In the genomic region with DNA sequence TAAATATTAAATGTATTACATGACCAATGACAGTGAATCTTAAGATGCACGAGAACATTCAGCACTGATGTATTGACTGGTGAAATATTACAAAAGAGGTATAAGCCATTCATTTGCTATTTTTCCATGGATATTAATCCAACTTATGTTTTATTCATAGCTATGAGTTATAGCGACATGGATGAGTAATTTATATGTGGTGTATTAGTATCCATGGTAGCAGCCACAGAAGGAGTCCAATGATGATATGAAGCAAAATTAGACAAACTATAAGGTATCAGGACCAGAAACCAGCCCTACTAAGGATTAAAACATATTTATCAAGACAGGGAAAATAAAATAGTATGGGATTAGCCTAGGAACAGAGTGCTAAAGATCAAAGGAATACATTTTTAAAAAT, we compare ENCODE assay signal across 22 cellular contexts. TPM values are rescaled to one million over a fixed set of nuclear protein-coding genes. Genes with fewer than 3 reads are reported as not detected.
A peak's percentile ranks its signal among the peaks of the same experiment; 100 is the strongest.
DNase-seq lines count a peak whose midpoint lies in the region; ATAC-seq, FAIRE-seq and TF ChIP-seq lines count a peak whose summit lies in the region.
"Had no signal": no experiment of that assay in that cellular context is flagged by ENCODE, and none has a peak within 500 bp of the region (broad histone marks: within the 10 kb centered on the region; RNA-seq: fewer than 3 reads in every experiment).

No MANE protein-coding gene starts in this region.

- H3K4me1 ChIP-seq in astrocyte (ENCODE audit: insufficient read depth, low read length) (peaks cover 3% of the 10 kb centered on the region), esophagus muscularis mucosa (no peaks in the 10 kb centered on the region)

- DNase-seq in HCEC 1CT (peak; percentile 3), astrocyte (ENCODE audit: low read depth) (peak; percentile 16), hepatic stellate cell (ENCODE audit: low spot score) (peak; percentile 4), stromal cell of bone marrow (ENCODE audit: low read depth) (peak; percentile 20), substantia nigra (lab: John Stamatoyannopoulos, UW) (no peak), esophagus muscularis mucosa (ENCODE audit: extremely low spot score) (no peak)
- DNase-seq: CD4-positive, alpha-beta T cell; COR-L47; DMS 273 treated with DMSO at 0.1 percent for 48 hours; DMS79 treated with DMSO at 0.1 percent for 48 hours; GOT3; NCI-H1417; NCI-H1694 treated with DMSO at 0.1 percent for 48 hours; NCI-H2081 treated with DMSO at 0.1 percent for 48 hours; NCI-H446; NCI-H526; Right ventricle myocardium superior had no signal

- H3K36me3 Mint-ChIP-seq in astrocyte (ENCODE audit: low read depth, unreplicated experiment), result peaks cover 2% of the 10 kb centered on the region

- H3K36me3 ChIP-seq in astrocyte (ENCODE audit: insufficient read depth, low read length) (peaks cover under 1% of the 10 kb centered on the region), esophagus muscularis mucosa (peaks cover 0 to 7% (median 2%) of the 10 kb centered on the region in 4 donors)

- no peak overlapping the region for H3K4me3 Mint-ChIP-seq in astrocyte (ENCODE audit: unreplicated experiment)
- H3K4me3 Mint-ChIP-seq: CD4-positive, alpha-beta T cell; IgD-negative memory B cell had no signal

- H3K27me3 Mint-ChIP-seq in astrocyte (ENCODE audit: low read depth, unreplicated experiment), result no peaks in the 10 kb centered on the region
- H3K27me3 Mint-ChIP-seq: CD4-positive, alpha-beta T cell; IgD-negative memory B cell had no signal

- no peaks in the 10 kb centered on the region for H3K79me2 ChIP-seq in astrocyte (ENCODE audit: insufficient read depth, low read length)

- no peaks in the 10 kb centered on the region for H3K9me3 Mint-ChIP-seq in astrocyte (ENCODE audit: unreplicated experiment)
- H3K9me3 Mint-ChIP-seq: CD4-positive, alpha-beta T cell; IgD-negative memory B cell had no signal

- WGBS in esophagus muscularis mucosa, result 96% methylated on average over 2 of the region's 2 CpGs

- H3K4me2 ChIP-seq in astrocyte (ENCODE audit: low read length), result no peak overlapping the region

- intact Hi-C loops in esophagus muscularis mucosa (cut with DNase I), result no loop called here

- H3K9me3 ChIP-seq in astrocyte (ENCODE audit: insufficient read depth, low read depth, low read length), result no peaks in the 10 kb centered on the region
- no peaks in the 10 kb centered on the region for H3K9me3 ChIP-seq in esophagus muscularis mucosa

- no peak overlapping the region for H3K4me3 ChIP-seq in astrocyte (ENCODE audit: insufficient read depth, low read depth, low read length)
- no peak overlapping the region for H3K4me3 ChIP-seq in esophagus muscularis mucosa

- H4K20me1 ChIP-seq in astrocyte (ENCODE audit: insufficient read depth, low read length), result no peaks in the 10 kb centered on the region

- peaks cover 12% of the 10 kb centered on the region for H3K4me1 Mint-ChIP-seq in astrocyte (ENCODE audit: low read depth, unreplicated experiment)
- H3K4me1 Mint-ChIP-seq: IgD-negative memory B cell had no signal

- no peak overlapping the region for H3K27ac ChIP-seq in astrocyte (ENCODE audit: low read depth, low read length)
- no peak overlapping the region for H3K27ac ChIP-seq in substantia nigra (ENCODE audit: low read depth, low read length, poor library complexity, severe bottlenecking)
- H3K27ac ChIP-seq in esophagus muscularis mucosa (replicated peaks in 1 of 4), result no peak overlapping the region

- H2AFZ ChIP-seq in astrocyte (ENCODE audit: low read depth, low read length), result no peak overlapping the region

- no peak for TF ChIP-seq POLR2A in esophagus muscularis mucosa (IDR thresholded peaks at IDR 0.05; ENCODE audit: low read depth)

- H3K27me3 ChIP-seq in astrocyte (ENCODE audit: insufficient read depth, low read length) (no peaks in the 10 kb centered on the region), esophagus muscularis mucosa (no peaks in the 10 kb centered on the region)

- no peak for TF ChIP-seq EP300 in esophagus muscularis mucosa (IDR thresholded peaks at IDR 0.05)

- no peak overlapping the region for H3K9ac ChIP-seq in astrocyte (ENCODE audit: low read length)

- no peak overlapping the region for H3K27ac Mint-ChIP-seq in astrocyte (ENCODE audit: unreplicated experiment)
- H3K27ac Mint-ChIP-seq: CD4-positive, alpha-beta T cell; IgD-negative memory B cell had no signal

- no peak for ATAC-seq in HG03521 (IDR thresholded peaks at IDR 0.05; ENCODE audit: unreplicated experiment)
- ATAC-seq: HCT116 had no signal

- FAIRE-seq in astrocyte (lab: Jason Lieb, UNC), result no peak
- FAIRE-seq: GM12891, RCC 7860 had no signal

- no peak for TF ChIP-seq CTCF in astrocyte (IDR thresholded peaks at IDR 0.05; ENCODE audit: insufficient read depth, low read depth, low read length)
- no peak for TF ChIP-seq CTCF in esophagus muscularis mucosa (IDR thresholded peaks at IDR 0.05)

RNA-seq across cellular contexts. Expression of gene THAP9, which starts 50.7 kb away (rescaled TPM):
- total RNA-seq in astrocyte, result 2.8 and 3.3 TPM in 2 replicates
- total RNA-seq in esophagus muscularis mucosa, result 1 to 10 TPM; 2.1 to 5.2 (median 2.9) TPM

RNA-seq across cellular contexts. Expression of gene LIN54, which starts 59.4 kb away (rescaled TPM):
- total RNA-seq in astrocyte (9.6 and 11.1 TPM in 2 replicates), esophagus muscularis mucosa (10 to 100 TPM in 1 of 4 donors, 1 to 10 TPM in 3; 8.6 to 10.6 (median 9.0) TPM)

Comparison
In these comparisons a context has a peak if more than half of its experiments do, and no peak if none do; other contexts are left out.
1. DNase-seq: peak in HCEC 1CT (single experiment), astrocyte (single experiment), hepatic stellate cell (single experiment) and stromal cell of bone marrow (single experiment); none in substantia nigra (0 of 49) and esophagus muscularis mucosa (single experiment).